Comparison of ENCODE assay signal across 8 cellular contexts in the genomic region with DNA sequence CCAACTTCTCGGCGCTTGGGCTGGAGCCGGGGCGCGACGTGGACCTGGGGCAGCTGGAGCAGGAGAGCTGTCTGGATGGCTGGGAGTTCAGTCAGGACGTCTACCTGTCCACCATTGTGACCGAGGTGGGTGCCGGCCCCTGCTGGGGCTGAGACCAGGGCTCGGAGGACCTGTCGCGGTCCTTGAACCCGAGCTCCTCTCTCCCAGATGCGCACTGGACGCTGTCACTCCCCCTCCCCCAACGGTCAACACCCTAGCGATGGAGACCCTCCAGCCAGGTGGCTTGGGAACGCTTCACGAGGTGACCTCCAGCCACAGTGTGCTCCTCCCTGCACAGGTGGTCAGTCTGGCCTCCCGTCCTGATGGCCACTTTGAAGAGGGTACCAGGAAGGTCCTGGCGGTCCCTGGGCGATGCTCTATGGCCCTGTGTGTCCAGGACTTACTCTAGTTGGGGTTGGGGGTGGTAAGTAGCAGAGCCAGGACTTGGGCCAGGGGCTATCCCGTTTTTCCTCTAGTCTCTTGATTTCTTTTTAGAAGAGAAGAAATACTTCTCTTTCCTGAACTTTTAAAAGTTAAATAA. TPM values are rescaled to one million over a fixed set of nuclear protein-coding genes. Genes with fewer than 3 reads are reported as not detected.
DNase-seq lines count a peak whose midpoint lies in the region; ATAC-seq and TF ChIP-seq lines count a peak whose summit lies in the region.

No MANE protein-coding gene starts in this region.

- CTCF ChIA-PET in CD4-positive, alpha-beta memory T cell (lab: Charles Lee; ENCODE audit: partially characterized antibody), result interaction anchor here (1.1 to 3.3 kb wide), 5 partner anchors 16 to 305 kb away, joined by 3 to 17 read pairs (median 7); partner anchors contain the start of gene SLC22A4

- H3K36me3 Mint-ChIP-seq in CD4-positive, alpha-beta memory T cell, result peaks cover 0 to 2% of the 10 kb centered on the region in 2 donors

- peak in 1 of 5 donors; percentile 49 for DNase-seq in CD4-positive, alpha-beta memory T cell
- DNase-seq in Peyer's patch (no peak), esophagus squamous epithelium (lab: John Stamatoyannopoulos, UW) (no peak), neuronal stem cell (ENCODE audit: low spot score) (no peak), OCI-M2 (lab: John Stamatoyannopoulos, UW; ENCODE audit: unreplicated experiment) (no peak)

- H2AK5ac ChIP-seq in neuronal stem cell (ENCODE audit: low read depth, low read length), result no peak overlapping the region

- peaks cover 13 to 32% (median 26%) of the 10 kb centered on the region in 4 donors for H3K4me1 Mint-ChIP-seq in CD4-positive, alpha-beta memory T cell

- H3K9ac ChIP-seq in neuronal stem cell (ENCODE audit: low read depth, low read length, poor library complexity), result peak overlapping the region; percentile 89

- no peaks in the 10 kb centered on the region for H3K9me3 Mint-ChIP-seq in CD4-positive, alpha-beta memory T cell

- no peak overlapping the region for H2BK5ac ChIP-seq in neuronal stem cell (ENCODE audit: low read length)

- ATAC-seq in HG02840 (IDR thresholded peaks at IDR 0.05; ENCODE audit: low FRiP score, unreplicated experiment) (no peak), GM18870 (IDR thresholded peaks at IDR 0.05; ENCODE audit: unreplicated experiment) (no peak), GM21381 (IDR thresholded peaks at IDR 0.05; ENCODE audit: unreplicated experiment) (no peak)

- TF ChIP-seq POLR2A in Peyer's patch (IDR thresholded peaks at IDR 0.05) (no peak), esophagus squamous epithelium (IDR thresholded peaks at IDR 0.05) (no peak)

- H3K4me1 ChIP-seq in CD4-positive, alpha-beta memory T cell (ENCODE audit: insufficient read depth, low read length), result peaks cover 31% of the 10 kb centered on the region
- H3K4me1 ChIP-seq in Peyer's patch (peaks cover 0 to 24% (median 2%) of the 10 kb centered on the region in 4 donors), esophagus squamous epithelium (peaks cover 17 to 49% (median 30%) of the 10 kb centered on the region in 3 donors), neuronal stem cell (ENCODE audit: control insufficient read depth in 2 of 2, insufficient read depth in 1 of 2, low read depth in 1 of 2, low read length in 2 of 2) (peaks cover 0 to 4% of the 10 kb centered on the region in 2 donors)

- 26 to 53% methylated on average over 4 to 14 of the region's 23 CpGs for WGBS in esophagus squamous epithelium, 2 donors
- no CpG with 5 or more reads among the region's 23 CpGs for WGBS in neuronal stem cell (ENCODE audit: extremely low coverage in 2 of 2, insufficient read length in 2 of 2, insufficient replicate concordance in 1 of 2), 2 donors

- no peak overlapping the region for H4K91ac ChIP-seq in neuronal stem cell (ENCODE audit: low read depth, low read length, poor library complexity)

- H3K9me3 ChIP-seq in CD4-positive, alpha-beta memory T cell (ENCODE audit: control insufficient read depth in 1 of 2, low read length in 2 of 2), result no peaks in the 10 kb centered on the region
- no peaks in the 10 kb centered on the region for H3K9me3 ChIP-seq in Peyer's patch
- no peaks in the 10 kb centered on the region for H3K9me3 ChIP-seq in esophagus squamous epithelium
- H3K9me3 ChIP-seq in neuronal stem cell (replicated peaks in 1 of 2; ENCODE audit: control insufficient read depth in 2 of 2, insufficient read depth in 1 of 2, low read depth in 1 of 2, low read length in 2 of 2), result peaks cover 0 to 3% of the 10 kb centered on the region in 2 donors

- POLR2A ChIA-PET in CD4-positive, alpha-beta memory T cell (lab: Charles Lee; ENCODE audit: partially characterized antibody), result interaction anchor here (1.0 to 2.9 kb wide), 8 partner anchors 9 to 186 kb away, joined by 3 to 30 read pairs (median 6); partner anchors contain the start of genes IRF1 and RAD50

- H2AFZ ChIP-seq in neuronal stem cell (ENCODE audit: low read length), result peak overlapping the region; percentile 98

- H3K23ac ChIP-seq in neuronal stem cell (ENCODE audit: low read depth, low read length, poor library complexity), result peak overlapping the region; percentile 82

- H4K8ac ChIP-seq in neuronal stem cell (ENCODE audit: low read depth, low read length), result peak overlapping the region; percentile 54

- no peaks in the 10 kb centered on the region for H3K27me3 Mint-ChIP-seq in CD4-positive, alpha-beta memory T cell

- no peaks in the 10 kb centered on the region for H3K79me1 ChIP-seq in neuronal stem cell (ENCODE audit: low read depth, low read length)

- peak overlapping the region; percentile 20 to 72 for H3K4me3 ChIP-seq in CD4-positive, alpha-beta memory T cell (ENCODE audit: low read length in 2 of 2)
- H3K4me3 ChIP-seq in Peyer's patch, result peak overlapping the region; percentile 54 to 83 (median 74)
- H3K4me3 ChIP-seq in esophagus squamous epithelium, result peak overlapping the region; percentile 51 to 80 (median 68)
- peak overlapping the region; percentile 56 to 89 for H3K4me3 ChIP-seq in neuronal stem cell (ENCODE audit: low read length in 2 of 2)

- H2BK12ac ChIP-seq in neuronal stem cell (ENCODE audit: low read length), result peak overlapping the region; percentile 2

- H3K27me3 ChIP-seq in CD4-positive, alpha-beta memory T cell (ENCODE audit: insufficient read depth, low read length), result no peaks in the 10 kb centered on the region
- H3K27me3 ChIP-seq in Peyer's patch (no peaks in the 10 kb centered on the region), esophagus squamous epithelium (no peaks in the 10 kb centered on the region), neuronal stem cell (ENCODE audit: control insufficient read depth in 3 of 3, insufficient read depth in 3 of 3, low read depth in 1 of 3, low read length in 3 of 3) (peaks cover 2 to 43% (median 11%) of the 10 kb centered on the region in 3 experiments)

- H3K4me3 Mint-ChIP-seq in CD4-positive, alpha-beta memory T cell, result peak overlapping the region; percentile 83 to 91 (median 87)

- peak overlapping the region; percentile 91 for H3K14ac ChIP-seq in neuronal stem cell (ENCODE audit: low read length)

- no peak overlapping the region for H3K4ac ChIP-seq in neuronal stem cell (ENCODE audit: low read length)

- H3K27ac ChIP-seq in CD4-positive, alpha-beta memory T cell (ENCODE audit: low read depth, low read length), result peak overlapping the region; percentile 74
- H3K27ac ChIP-seq in Peyer's patch, result peak overlapping the region; percentile 77 to 94 (median 88)
- H3K27ac ChIP-seq in esophagus squamous epithelium, result peak overlapping the region; percentile 84 to 92 (median 90)
- no peak overlapping the region for H3K27ac ChIP-seq in neuronal stem cell (replicated peaks; ENCODE audit: low read length)

- H3K18ac ChIP-seq in neuronal stem cell (ENCODE audit: low read length), result peak overlapping the region; percentile 93

- intact Hi-C loops in CD4-positive, alpha-beta memory T cell (cut with micrococcal nuclease), result no loop called here
- intact Hi-C loops in esophagus squamous epithelium (cut with DNase I), result loop anchor here (10.0 kb wide), 1 partner anchor 86 kb away; no protein-coding TSS in a partner anchor

- H2BK120ac ChIP-seq in neuronal stem cell (ENCODE audit: low read depth, low read length), result no peak overlapping the region

- H3K27ac Mint-ChIP-seq in CD4-positive, alpha-beta memory T cell, result peak overlapping the region; percentile 76 to 90 (median 81)

- peak overlapping the region; percentile 14 for H2BK15ac ChIP-seq in neuronal stem cell (ENCODE audit: low read length)

- TF ChIP-seq CTCF in Peyer's patch (IDR thresholded peaks at IDR 0.05) (no peak), esophagus squamous epithelium (IDR thresholded peaks at IDR 0.05) (no peak)

- no peaks in the 10 kb centered on the region for H3K36me3 ChIP-seq in CD4-positive, alpha-beta memory T cell (ENCODE audit: insufficient read depth, low read length)
- H3K36me3 ChIP-seq in Peyer's patch (no peaks in the 10 kb centered on the region), esophagus squamous epithelium (peaks cover 0 to 6% (median 0%) of the 10 kb centered on the region in 3 donors), neuronal stem cell (replicated peaks in 1 of 2; ENCODE audit: control insufficient read depth in 2 of 2, insufficient read depth in 2 of 2, low read length in 2 of 2) (no peaks in the 10 kb centered on the region)

- peak overlapping the region; percentile 87 for H3K4me2 ChIP-seq in neuronal stem cell (ENCODE audit: insufficient read depth, low read length, poor library complexity, severe bottlenecking)

RNA-seq across cellular contexts. Expression of gene SLC22A5, which starts 0.8 kb away (rescaled TPM):
- total RNA-seq in CD4-positive, alpha-beta memory T cell, result 1 to 10 TPM; 8.9 to 10.0 TPM
- polyA plus RNA-seq in CD4-positive, alpha-beta memory T cell, result 1 to 10 TPM; 1.9 to 2.9 TPM
- 100 to 1,000 TPM in 2 of 4 donors, 10 to 100 TPM in 2; 25.6 to 152 (median 110) TPM for total RNA-seq in Peyer's patch
- 10 to 100 TPM in 1 of 4 donors, 1 to 10 TPM in 3; 7.4 to 15.8 (median 8.3) TPM for total RNA-seq in esophagus squamous epithelium
- polyA plus RNA-seq in neuronal stem cell (2013, experiment 1 of 2), result 2.5 TPM
- 1.9 TPM for polyA plus RNA-seq in neuronal stem cell (2013, experiment 2 of 2)
